In the genomic region with DNA sequence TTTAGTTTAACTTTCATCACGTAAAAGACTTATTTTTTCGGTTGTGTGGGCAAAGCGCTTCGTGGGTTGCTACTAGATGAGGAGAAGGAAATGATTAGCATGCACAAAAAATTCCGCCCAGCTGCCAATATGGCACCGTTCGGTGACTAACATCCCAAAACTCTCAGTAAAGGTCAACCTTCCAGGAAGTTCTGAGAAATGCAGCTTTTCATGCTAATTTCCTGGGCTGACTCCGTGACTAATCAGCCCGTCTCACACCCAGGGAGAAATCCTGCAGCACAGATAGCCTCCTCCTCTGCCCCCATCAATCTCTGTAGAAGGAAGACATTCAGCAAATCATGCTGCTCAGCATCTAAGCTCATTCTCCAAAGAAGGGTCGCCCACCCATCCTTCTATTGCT, we compare ENCODE assay signal across 9 cellular contexts. TPM values are rescaled to one million over a fixed set of nuclear protein-coding genes. Genes with fewer than 3 reads are reported as not detected.
DNase-seq lines count a peak whose midpoint lies in the region; TF ChIP-seq lines count a peak whose summit lies in the region.
"Had no signal": no experiment of that assay in that cellular context is flagged by ENCODE, and none has a peak within 500 bp of the region (broad histone marks: within the 10 kb centered on the region; RNA-seq: fewer than 3 reads in every experiment).

No MANE protein-coding gene starts in this region.

- TF ChIP-seq CTCF in type B pancreatic cell (conservative IDR thresholded peaks at IDR 0.05) = no peak

- H3K27ac Mint-ChIP-seq in activated CD4-positive, alpha-beta memory T cell treated with anti-CD3 and anti-CD28 coated beads, Interleukin-2, amount 10 ng/mL, durations not matched to agents 7 days and 5 days = peak overlapping the region; percentile 13
- H3K27ac Mint-ChIP-seq in type B pancreatic cell = no peak overlapping the region
- H3K27ac Mint-ChIP-seq: activated B cell treated with CpG ODN at 0.5 μM for 24 hours had no signal

- POLR2A ChIA-PET in activated CD4-positive, alpha-beta memory T cell treated with anti-CD3 and anti-CD28 coated beads, Interleukin-2, amount 10 ng/mL, durations not matched to agents 7 days and 5 days (lab: Charles Lee) = no interaction called here

- peaks cover 12% of the 10 kb centered on the region for H3K36me3 Mint-ChIP-seq in activated CD4-positive, alpha-beta memory T cell treated with anti-CD3 and anti-CD28 coated beads, Interleukin-2, amount 10 ng/mL, durations not matched to agents 7 days and 5 days (ENCODE audit: low read depth)
- no peaks in the 10 kb centered on the region for H3K36me3 Mint-ChIP-seq in type B pancreatic cell

- no peaks in the 10 kb centered on the region for H3K9me3 Mint-ChIP-seq in activated CD4-positive, alpha-beta memory T cell treated with anti-CD3 and anti-CD28 coated beads, Interleukin-2, amount 10 ng/mL, durations not matched to agents 7 days and 5 days
- no peaks in the 10 kb centered on the region for H3K9me3 Mint-ChIP-seq in type B pancreatic cell
- H3K9me3 Mint-ChIP-seq: activated B cell treated with CpG ODN at 0.5 μM for 24 hours had no signal

- H3K4me3 Mint-ChIP-seq in activated CD4-positive, alpha-beta memory T cell treated with anti-CD3 and anti-CD28 coated beads, Interleukin-2, amount 10 ng/mL, durations not matched to agents 7 days and 5 days = no peak overlapping the region
- no peak overlapping the region for H3K4me3 Mint-ChIP-seq in type B pancreatic cell
- H3K4me3 Mint-ChIP-seq: activated B cell treated with CpG ODN at 0.5 μM for 24 hours had no signal

- H3K4me1 Mint-ChIP-seq in activated CD4-positive, alpha-beta memory T cell treated with anti-CD3 and anti-CD28 coated beads, Interleukin-2, amount 10 ng/mL, durations not matched to agents 7 days and 5 days = peaks cover 18% of the 10 kb centered on the region
- peaks cover 28% of the 10 kb centered on the region for H3K4me1 Mint-ChIP-seq in type B pancreatic cell (ENCODE audit: unreplicated experiment)

- DNase-seq in DMS53 (lab: John Stamatoyannopoulos, UW) (peak; percentile 20), DMS53 treated with DMSO at 0.1 percent for 48 hours (lab: John Stamatoyannopoulos, UW; ENCODE audit: unreplicated experiment) (no peak), glomerular visceral epithelial cell (ENCODE audit: extremely low spot score) (peak; percentile 89), NCI-H2171 treated with DMSO at 0.1 percent for 48 hours (lab: John Stamatoyannopoulos, UW) (no peak), type B pancreatic cell (ENCODE audit: extremely low spot score, unreplicated experiment) (no peak), KG1 (lab: John Stamatoyannopoulos, UW) (no peak)
- peak; percentile 32 for DNase-seq in activated CD4-positive, alpha-beta memory T cell treated with anti-CD3 and anti-CD28 coated beads, Interleukin-2, amount 10 ng/mL, durations not matched to agents 7 days and 5 days
- peak; percentile 25 to 41 for DNase-seq in stimulated activated CD4-positive, alpha-beta T cell treated with anti-CD3 and anti-CD28 coated beads, Interleukin-4, amount 100 ng/mL, for 48 hours (ENCODE audit: low read depth in 2 of 2)
- DNase-seq: activated B cell treated with CpG ODN at 0.5 μM for 24 hours had no signal

- no peaks in the 10 kb centered on the region for H3K27me3 Mint-ChIP-seq in activated CD4-positive, alpha-beta memory T cell treated with anti-CD3 and anti-CD28 coated beads, Interleukin-2, amount 10 ng/mL, durations not matched to agents 7 days and 5 days
- no peaks in the 10 kb centered on the region for H3K27me3 Mint-ChIP-seq in type B pancreatic cell
- H3K27me3 Mint-ChIP-seq: activated B cell treated with CpG ODN at 0.5 μM for 24 hours had no signal

- CTCF ChIA-PET in activated CD4-positive, alpha-beta memory T cell treated with anti-CD3 and anti-CD28 coated beads, Interleukin-2, amount 10 ng/mL, durations not matched to agents 7 days and 5 days (lab: Charles Lee) = interaction anchor here (0.6 kb wide), 1 partner anchor 422 kb away, joined by 3 read pairs; no protein-coding TSS in a partner anchor

RNA-seq across cellular contexts. Expression of gene TMCO4, which starts 34.1 kb away (rescaled TPM):
- 10 to 100 TPM; 16.3 to 16.9 TPM for total RNA-seq in activated CD4-positive, alpha-beta memory T cell treated with anti-CD3 and anti-CD28 coated beads, Interleukin-2, amount 10 ng/mL, durations not matched to agents 7 days and 5 days
- total RNA-seq in type B pancreatic cell (ENCODE audit: low replicate concordance) = 10.2 and 16.7 TPM in 2 replicates

RNA-seq across cellular contexts. Expression of gene RNF186, which starts 49.5 kb away (rescaled TPM):
- total RNA-seq in activated CD4-positive, alpha-beta memory T cell treated with anti-CD3 and anti-CD28 coated beads, Interleukin-2, amount 10 ng/mL, durations not matched to agents 7 days and 5 days = not detected
- 1.3 and 1.9 TPM in 2 replicates for total RNA-seq in type B pancreatic cell (ENCODE audit: low replicate concordance)
- total RNA-seq: activated B cell treated with CpG ODN at 0.5 μM for 24 hours had no signal

Comparison
In these comparisons a context has a peak if more than half of its experiments do, and no peak if none do; other contexts are left out.
1. DNase-seq: peak in DMS53 (single experiment), activated CD4-positive, alpha-beta memory T cell treated with anti-CD3 and anti-CD28 coated beads, Interleukin-2, amount 10 ng/mL, durations not matched to agents 7 days and 5 days (single experiment), glomerular visceral epithelial cell (single experiment) and stimulated activated CD4-positive, alpha-beta T cell treated with anti-CD3 and anti-CD28 coated beads, Interleukin-4, amount 100 ng/mL, for 48 hours (2 of 2); none in DMS53 treated with DMSO at 0.1 percent for 48 hours (single experiment), NCI-H2171 treated with DMSO at 0.1 percent for 48 hours (single experiment), type B pancreatic cell (single experiment) and KG1 (single experiment).